1 cellular context compared by ENCODE assay signal in genomic region chr1:228117335-228117734, GRCh38.
A peak's percentile ranks its signal among the peaks of the same experiment; 100 is the strongest.
TF ChIP-seq lines count a peak whose summit lies in the region.

No MANE protein-coding gene starts in this region.

TF ChIP-seq in HepG2, 621 proteins besides CTCF, POLR2A, EP300 and RAD21:
- TF ChIP-seq MAFK (conservative IDR thresholded peaks at IDR 0.05 in 1 of 2, IDR thresholded peaks at IDR 0.05 in 1 of 2; ENCODE audit: low read length in 2 of 2) (peak; percentile 23 to 63; a peak in 3 of 4 replicates), CREBL2 (CRISPR knock-in tag; IDR thresholded peaks at IDR 0.05; ENCODE audit: borderline replicate concordance) (no peak), MAFF (IDR thresholded peaks at IDR 0.05; ENCODE audit: low read depth, low read length) (peak; percentile 37; the same call in 1 of the 2 replicates), ZNF784 (CRISPR knock-in tag; IDR thresholded peaks at IDR 0.05; ENCODE audit: borderline replicate concordance) (no peak), ZNF207 (IDR thresholded peaks at IDR 0.05; ENCODE audit: borderline replicate concordance) (no peak), ZNF468 (CRISPR knock-in tag; IDR thresholded peaks at IDR 0.05) (no peak)
TF ChIP-seq in HepG2: peak in this region for 2.
